Comparison of ENCODE assay signal across 27 cellular contexts in genomic region chr4:139865537-139865936, GRCh38.
"Had no signal": no experiment of that assay in that cellular context is flagged by ENCODE, and none has a peak within 500 bp of the region (broad histone marks: within the 10 kb centered on the region; RNA-seq: fewer than 3 reads in every experiment).

No MANE protein-coding gene starts in this region.

- H3K27me3 ChIP-seq: brain microvascular endothelial cell, dorsolateral prefrontal cortex had no signal

- H3K9me3 Mint-ChIP-seq: activated CD4-positive, alpha-beta memory T cell treated with anti-CD3 and anti-CD28 coated beads, Interleukin-2, amount 10 ng/mL, durations not matched to agents 7 days and 5 days; activated CD4-positive, alpha-beta T cell treated with anti-CD3 and anti-CD28 coated beads, Interleukin-2, amount 10 ng/mL, durations not matched to agents 7 days and 5 days; activated T-cell treated with anti-CD3 and anti-CD28 coated beads, Interleukin-2, amount 50 U/mL, for 24 hours; activated T-cell treated with anti-CD3 and anti-CD28 coated beads, Interleukin-2, amount 50 U/mL, for 72 hours; central memory CD8-positive, alpha-beta T cell; dendritic cell treated with granulocyte-macrophage colony-stimulating factor and Interleukin-4, amounts not matched to agents 40 ng/mL and 50 ng/mL, for 4 days; endodermal cell had no signal

- H3K27ac ChIP-seq: brain microvascular endothelial cell, coronary artery, dorsolateral prefrontal cortex had no signal

- H3K27me3 Mint-ChIP-seq: activated CD4-positive, alpha-beta T cell treated with anti-CD3 and anti-CD28 coated beads, Interleukin-2, amount 10 ng/mL, durations not matched to agents 7 days and 5 days; activated naive CD8-positive, alpha-beta T cell; dendritic cell treated with granulocyte-macrophage colony-stimulating factor and Interleukin-4, amounts not matched to agents 40 ng/mL and 50 ng/mL, for 4 days had no signal

- H3K4me1 Mint-ChIP-seq: activated CD4-positive, alpha-beta T cell treated with anti-CD3 and anti-CD28 coated beads for 36 hours; central memory CD8-positive, alpha-beta T cell had no signal

- H3K4me3 ChIP-seq: coronary artery, dorsolateral prefrontal cortex had no signal

- H3K27ac Mint-ChIP-seq: activated CD4-positive, alpha-beta memory T cell treated with anti-CD3 and anti-CD28 coated beads, Interleukin-2, amount 10 ng/mL, durations not matched to agents 7 days and 5 days; activated CD4-positive, alpha-beta T cell treated with anti-CD3 and anti-CD28 coated beads for 36 hours; activated CD4-positive, alpha-beta T cell treated with anti-CD3 and anti-CD28 coated beads, Interleukin-2, amount 10 ng/mL, durations not matched to agents 7 days and 5 days; activated naive CD8-positive, alpha-beta T cell; activated T-cell treated with anti-CD3 and anti-CD28 coated beads, Interleukin-2, amount 50 U/mL, for 24 hours; dendritic cell treated with granulocyte-macrophage colony-stimulating factor and Interleukin-4, amounts not matched to agents 40 ng/mL and 50 ng/mL, for 4 days had no signal

- H3K36me3 ChIP-seq: brain microvascular endothelial cell had no signal

- ATAC-seq: activated CD4-positive, alpha-beta T cell treated with anti-CD3 and anti-CD28 coated beads for 36 hours; activated T-cell treated with anti-CD3 and anti-CD28 coated beads, Interleukin-2, amount 50 U/mL, for 72 hours; esophagus mucosa had no signal

- H3K4me3 Mint-ChIP-seq: activated CD4-positive, alpha-beta memory T cell treated with anti-CD3 and anti-CD28 coated beads, Interleukin-2, amount 10 ng/mL, durations not matched to agents 7 days and 5 days; activated CD4-positive, alpha-beta T cell treated with anti-CD3 and anti-CD28 coated beads for 36 hours; activated CD4-positive, alpha-beta T cell treated with anti-CD3 and anti-CD28 coated beads, Interleukin-2, amount 10 ng/mL, durations not matched to agents 7 days and 5 days; activated naive CD8-positive, alpha-beta T cell; activated T-cell treated with anti-CD3 and anti-CD28 coated beads, Interleukin-2, amount 50 U/mL, for 24 hours; activated T-cell treated with anti-CD3 and anti-CD28 coated beads, Interleukin-2, amount 50 U/mL, for 72 hours; central memory CD8-positive, alpha-beta T cell; dendritic cell treated with granulocyte-macrophage colony-stimulating factor and Interleukin-4, amounts not matched to agents 40 ng/mL and 50 ng/mL, for 4 days; endodermal cell had no signal

- DNase-seq: activated CD4-positive, alpha-beta memory T cell treated with anti-CD3 and anti-CD28 coated beads, Interleukin-2, amount 10 ng/mL, durations not matched to agents 7 days and 5 days; activated CD4-positive, alpha-beta T cell treated with anti-CD3 and anti-CD28 coated beads for 36 hours; activated CD4-positive, alpha-beta T cell treated with anti-CD3 and anti-CD28 coated beads, Interleukin-2, amount 10 ng/mL, durations not matched to agents 7 days and 5 days; activated CD4-positive, alpha-beta T cell treated with anti-CD3 and anti-CD28 coated beads, Interleukin-2, amount 50 U/mL, for 4 hours; activated CD4-positive, CD25-positive, alpha-beta regulatory T cell; activated CD4-positive, CD25-positive, alpha-beta regulatory T cell treated with anti-CD3 and anti-CD28 coated beads, Interleukin-2, amount 50 U/mL, for 72 hours; activated CD8-positive, alpha-beta memory T cell treated with anti-CD3 and anti-CD28 coated beads, Interleukin-2, amount 50 U/mL, for 48 hours; activated effector memory CD4-positive, alpha-beta T cell treated with Interleukin-2 at 50 U/mL for 16 hours; activated gamma-delta T cell treated with Interleukin-2 at 50 U/mL for 16 hours; activated naive CD4-positive, alpha-beta T cell treated with anti-CD3 and anti-CD28 coated beads, Interleukin-2, amount 50 U/mL, for 16 hours; activated naive CD4-positive, alpha-beta T cell treated with Interleukin-2 at 50 U/mL for 16 hours; activated T-cell treated with anti-CD3 and anti-CD28 coated beads for 4 hours; activated T-cell treated with anti-CD3 and anti-CD28 coated beads, Interleukin-2, amount 50 U/mL, for 24 hours; activated T-cell treated with anti-CD3 and anti-CD28 coated beads, Interleukin-2, amount 50 U/mL, for 72 hours; amniotic stem cell; anterior cingulate cortex; brain microvascular endothelial cell; dorsolateral prefrontal cortex; effector memory CD4-positive, alpha-beta T cell; endodermal cell; foreskin fibroblast; T-helper 2 cell had no signal
